ENCODE assay signal across 16 cellular contexts in the genomic region with DNA sequence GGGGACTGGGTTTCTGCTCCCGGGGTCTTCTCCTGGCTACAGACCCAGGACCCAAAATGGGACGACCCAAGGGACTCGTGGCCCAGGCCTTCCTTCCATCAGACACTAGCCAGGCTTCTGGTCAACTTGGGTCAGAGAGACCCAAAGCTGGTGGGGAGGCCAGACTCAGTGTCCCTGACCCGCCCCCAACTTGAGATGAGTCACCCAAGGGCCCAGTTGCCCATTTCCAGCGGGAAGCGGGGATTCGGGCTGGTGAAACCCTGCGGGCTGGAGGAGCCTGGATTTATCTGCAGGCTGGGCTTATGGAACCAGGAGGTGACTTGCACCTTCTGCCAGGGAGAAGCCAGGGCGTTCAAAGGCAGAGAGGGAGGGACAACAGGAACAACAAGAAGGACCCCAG.
A peak's percentile ranks its signal among the peaks of the same experiment; 100 is the strongest.
DNase-seq lines count a peak whose midpoint lies in the region; ATAC-seq, FAIRE-seq and TF ChIP-seq lines count a peak whose summit lies in the region.
"Had no signal": no experiment of that assay in that cellular context is flagged by ENCODE, and none has a peak within 500 bp of the region (broad histone marks: within the 10 kb centered on the region; RNA-seq: fewer than 3 reads in every experiment).

No MANE protein-coding gene starts in this region.

- no peak for TF ChIP-seq POLR2A in A549 (IDR thresholded peaks at IDR 0.05; ENCODE audit: low read length)

- H3K27me3 Mint-ChIP-seq in HFFc6 (ENCODE audit: insufficient read depth) (peaks cover 16% of the 10 kb centered on the region), endodermal cell (ENCODE audit: insufficient read depth) (no peaks in the 10 kb centered on the region), progenitor cell of endocrine pancreas (no peaks in the 10 kb centered on the region)

- TF ChIP-seq RAD21 in A549 (conservative IDR thresholded peaks at IDR 0.05 in 1 of 2, IDR thresholded peaks at IDR 0.05 in 1 of 2) = no peak

- H3K4me3 Mint-ChIP-seq in HFFc6 (no peak overlapping the region), endodermal cell (no peak overlapping the region), progenitor cell of endocrine pancreas (ENCODE audit: low read depth) (no peak overlapping the region)

- TF ChIP-seq CTCF in A549 (IDR thresholded peaks at IDR 0.05) (no peak), HFFc6 (IDR thresholded peaks at IDR 0.05) (no peak), endodermal cell (conservative IDR thresholded peaks at IDR 0.05) (no peak), progenitor cell of endocrine pancreas (IDR thresholded peaks at IDR 0.05; ENCODE audit: unreplicated experiment) (no peak)

- H3K36me3 Mint-ChIP-seq in HFFc6 (ENCODE audit: low read depth) = peaks cover 29% of the 10 kb centered on the region
- peaks cover 35% of the 10 kb centered on the region for H3K36me3 Mint-ChIP-seq in endodermal cell (ENCODE audit: low read depth)
- H3K36me3 Mint-ChIP-seq in progenitor cell of endocrine pancreas (ENCODE audit: insufficient read depth) = peaks cover 6% of the 10 kb centered on the region

- H3K4me1 Mint-ChIP-seq in HFFc6 (ENCODE audit: low read depth) = peaks cover 46% of the 10 kb centered on the region
- no peaks in the 10 kb centered on the region for H3K4me1 Mint-ChIP-seq in endodermal cell
- H3K4me1 Mint-ChIP-seq in progenitor cell of endocrine pancreas (ENCODE audit: low read depth) = no peaks in the 10 kb centered on the region

- peaks cover 17% of the 10 kb centered on the region for H3K36me3 ChIP-seq in endodermal cell (ENCODE audit: control insufficient read depth, insufficient read depth, low read length)

- H3K4me3 ChIP-seq in A549 (no peak overlapping the region), endodermal cell (ENCODE audit: low read length) (no peak overlapping the region)
- H3K4me3 ChIP-seq: GM12878 had no signal

- FAIRE-seq in A549 (lab: Jason Lieb, UNC) = no peak
- FAIRE-seq: GM12878, GM18507 had no signal

- peak overlapping the region; percentile 69 for H3K27ac Mint-ChIP-seq in HFFc6
- H3K27ac Mint-ChIP-seq in endodermal cell = peak overlapping the region; percentile 75
- H3K27ac Mint-ChIP-seq in progenitor cell of endocrine pancreas = peak overlapping the region; percentile 16

- H3K27me3 ChIP-seq in endodermal cell (ENCODE audit: control insufficient read depth, insufficient read depth, low read length, poor library complexity, severe bottlenecking) = no peaks in the 10 kb centered on the region

- no peak for TF ChIP-seq EP300 in A549 (IDR thresholded peaks at IDR 0.05)

- no peak overlapping the region for H3K9ac ChIP-seq in endodermal cell (ENCODE audit: extremely low read depth, low read length, poor library complexity, severe bottlenecking)

- H3K9me3 Mint-ChIP-seq in HFFc6 = no peaks in the 10 kb centered on the region
- no peaks in the 10 kb centered on the region for H3K9me3 Mint-ChIP-seq in endodermal cell
- H3K9me3 Mint-ChIP-seq in progenitor cell of endocrine pancreas (ENCODE audit: low read depth) = no peaks in the 10 kb centered on the region

- peak overlapping the region; percentile 36 to 77; a peak in 5 of 6 replicates for H3K27ac ChIP-seq in A549
- H3K27ac ChIP-seq in endodermal cell (ENCODE audit: low read depth, low read length) = no peak overlapping the region

- CTCF ChIA-PET in A549 (lab: Yijun Ruan, JAX) = interaction anchor here (0.9 to 6.6 kb wide), 5 partner anchors 14 to 390 kb away, joined by 3 to 44 read pairs (median 5); no protein-coding TSS in a partner anchor

- H3K4me2 ChIP-seq in A549 = peak overlapping the region; percentile 22; the same call in 2 of the 3 replicates

- H3K4me1 ChIP-seq in A549 (peaks cover 91% of the 10 kb centered on the region), endodermal cell (ENCODE audit: control insufficient read depth, insufficient read depth, low read length) (no peaks in the 10 kb centered on the region)

- POLR2A ChIA-PET in A549 (lab: Yijun Ruan, JAX) = no interaction called here

- H3K9me3 ChIP-seq in A549 = no peaks in the 10 kb centered on the region
- no peaks in the 10 kb centered on the region for H3K9me3 ChIP-seq in endodermal cell (ENCODE audit: control insufficient read depth, low read length)

- ATAC-seq in A549 = no peak
- ATAC-seq: GM12878 had no signal

- no peak for DNase-seq in A549 (ENCODE audit: low read depth in 1 of 2, low spot score in 1 of 2)
- DNase-seq in HFFc6 = no peak
- no peak for DNase-seq in endodermal cell
- no peak for DNase-seq in progenitor cell of endocrine pancreas (ENCODE audit: low spot score, unreplicated experiment)
- no peak for DNase-seq in cerebellar nuclear complex (lab: John Stamatoyannopoulos, UW)
- no peak for DNase-seq in NCI-H345 (lab: John Stamatoyannopoulos, UW)
- DNase-seq in NCI-H1436 treated with DMSO at 0.1 percent for 48 hours (lab: John Stamatoyannopoulos, UW) = no peak
- DNase-seq in NCI-H748 treated with DMSO at 0.1 percent for 48 hours (lab: John Stamatoyannopoulos, UW) = no peak
- DNase-seq: DMS53, Karpas-422, MM.1S, NCI-H1105 treated with DMSO at 0.1 percent for 48 hours, NCI-H2029 treated with DMSO at 0.1 percent for 48 hours, NCI-H524 treated with DMSO at 0.1 percent for 48 hours had no signal

- WGBS in A549 (ENCODE audit: missing lambda C conversion rate) = 88% methylated on average over 8 of the region's 9 CpGs
- WGBS in endodermal cell (ENCODE audit: insufficient coverage in 1 of 2, insufficient read length in 1 of 2), 2 experiments = 95% methylated on average over 8 to 9 of the region's 9 CpGs

TF ChIP-seq in A549, 52 proteins besides CTCF, POLR2A, EP300 and RAD21:
- TF ChIP-seq SREBF2 (IDR thresholded peaks at IDR 0.05) = no peak
- no peak for TF ChIP-seq FOSL2 (IDR thresholded peaks at IDR 0.05)
- TF ChIP-seq FOSL2 (CRISPR knock-in tag; IDR thresholded peaks at IDR 0.05) = peak; percentile 59
- TF ChIP-seq RNF2 (IDR thresholded peaks at IDR 0.05; ENCODE audit: borderline replicate concordance, low read depth) = no peak
- no peak for TF ChIP-seq TFCP2L1 (CRISPR knock-in tag; IDR thresholded peaks at IDR 0.05)
- TF ChIP-seq HOXA7 (CRISPR knock-in tag; IDR thresholded peaks at IDR 0.05) = no peak
- no peak for TF ChIP-seq BHLHE40 (IDR thresholded peaks at IDR 0.05; ENCODE audit: low read depth, low read length)

Comparison
In these comparisons a context has a peak if more than half of its experiments do, and no peak if none do; other contexts are left out.
1. H3K27ac Mint-ChIP-seq: peak in every context shown above with its lines; median percentile 75 in endodermal cell; 69 in HFFc6; 16 in progenitor cell of endocrine pancreas.